In genomic region chr19:13774217-13775191, GRCh38 we compare ENCODE assay signal across 1 cellular context.
TF ChIP-seq lines count a peak whose summit lies in the region.

C19orf53 (plus strand) TSS chr19:13774456; CDS start chr19:13774478, 22 bp downstream.

TF ChIP-seq in HepG2, 621 proteins besides CTCF, POLR2A, EP300 and RAD21 (continued from another document and continues in another):
- TF ChIP-seq USF2 (IDR thresholded peaks at IDR 0.05; ENCODE audit: low read depth, low read length): no peak
- no peak for TF ChIP-seq USF2 (CRISPR knock-in tag; IDR thresholded peaks at IDR 0.05; ENCODE audit: borderline replicate concordance)
- peak; percentile 79 for TF ChIP-seq NRL (CRISPR knock-in tag; IDR thresholded peaks at IDR 0.05; ENCODE audit: borderline replicate concordance)
- TF ChIP-seq HOXA5 (CRISPR knock-in tag; IDR thresholded peaks at IDR 0.05): peak; percentile 85
- no peak for TF ChIP-seq FOXP1 (IDR thresholded peaks at IDR 0.05)
- 0 out of 2 replicates have a peak, but pooled peaks have one; percentile 22 for TF ChIP-seq FOXP1 (CRISPR knock-in tag; IDR thresholded peaks at IDR 0.05)
- TF ChIP-seq ZKSCAN1 (IDR thresholded peaks at IDR 0.05; ENCODE audit: low read length): no peak
- TF ChIP-seq ZNF512B (CRISPR knock-in tag; IDR thresholded peaks at IDR 0.05; ENCODE audit: borderline replicate concordance): no peak; the same call in 1 of the 2 replicates
- no peak for TF ChIP-seq HNRNPK (IDR thresholded peaks at IDR 0.05; ENCODE audit: low read depth, low read length, poor library complexity, severe bottlenecking)
- TF ChIP-seq ZNF766 (CRISPR knock-in tag; IDR thresholded peaks at IDR 0.05; ENCODE audit: borderline replicate concordance): peak; percentile 87; the same call in 1 of the 2 replicates
- TF ChIP-seq TSC22D2 (CRISPR knock-in tag; IDR thresholded peaks at IDR 0.05; ENCODE audit: borderline replicate concordance): peak; percentile 90; the same call in 1 of the 2 replicates
- TF ChIP-seq, protein P1, sequence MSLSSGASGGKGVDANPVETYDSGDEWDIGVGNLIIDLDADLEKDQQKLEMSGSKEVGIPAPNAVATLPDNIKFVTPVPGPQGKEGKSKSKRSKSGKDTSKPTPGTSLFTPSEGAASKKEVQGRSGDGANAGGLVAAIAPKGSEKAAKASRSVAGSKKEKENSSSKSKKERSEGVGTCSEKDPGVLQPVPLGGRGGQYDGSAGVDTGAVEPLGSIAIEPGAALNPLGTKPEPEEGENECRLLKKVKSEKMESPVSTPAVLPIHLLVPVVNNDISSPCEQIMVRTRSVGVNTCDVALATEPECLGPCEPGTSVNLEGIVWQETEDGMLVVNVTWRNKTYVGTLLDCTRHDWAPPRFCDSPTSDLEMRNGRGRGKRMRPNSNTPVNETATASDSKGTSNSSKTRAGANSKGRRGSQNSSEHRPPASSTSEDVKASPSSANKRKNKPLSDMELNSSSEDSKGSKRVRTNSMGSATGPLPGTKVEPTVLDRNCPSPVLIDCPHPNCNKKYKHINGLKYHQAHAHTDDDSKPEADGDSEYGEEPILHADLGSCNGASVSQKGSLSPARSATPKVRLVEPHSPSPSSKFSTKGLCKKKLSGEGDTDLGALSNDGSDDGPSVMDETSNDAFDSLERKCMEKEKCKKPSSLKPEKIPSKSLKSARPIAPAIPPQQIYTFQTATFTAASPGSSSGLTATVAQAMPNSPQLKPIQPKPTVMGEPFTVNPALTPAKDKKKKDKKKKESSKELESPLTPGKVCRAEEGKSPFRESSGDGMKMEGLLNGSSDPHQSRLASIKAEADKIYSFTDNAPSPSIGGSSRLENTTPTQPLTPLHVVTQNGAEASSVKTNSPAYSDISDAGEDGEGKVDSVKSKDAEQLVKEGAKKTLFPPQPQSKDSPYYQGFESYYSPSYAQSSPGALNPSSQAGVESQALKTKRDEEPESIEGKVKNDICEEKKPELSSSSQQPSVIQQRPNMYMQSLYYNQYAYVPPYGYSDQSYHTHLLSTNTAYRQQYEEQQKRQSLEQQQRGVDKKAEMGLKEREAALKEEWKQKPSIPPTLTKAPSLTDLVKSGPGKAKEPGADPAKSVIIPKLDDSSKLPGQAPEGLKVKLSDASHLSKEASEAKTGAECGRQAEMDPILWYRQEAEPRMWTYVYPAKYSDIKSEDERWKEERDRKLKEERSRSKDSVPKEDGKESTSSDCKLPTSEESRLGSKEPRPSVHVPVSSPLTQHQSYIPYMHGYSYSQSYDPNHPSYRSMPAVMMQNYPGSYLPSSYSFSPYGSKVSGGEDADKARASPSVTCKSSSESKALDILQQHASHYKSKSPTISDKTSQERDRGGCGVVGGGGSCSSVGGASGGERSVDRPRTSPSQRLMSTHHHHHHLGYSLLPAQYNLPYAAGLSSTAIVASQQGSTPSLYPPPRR (CRISPR knock-in tag; IDR thresholded peaks at IDR 0.05; ENCODE audit: borderline replicate concordance): peak; percentile 45; the same call in 1 of the 2 replicates
- no peak; the same call in 1 of the 2 replicates for TF ChIP-seq TMF1 (CRISPR knock-in tag; IDR thresholded peaks at IDR 0.05; ENCODE audit: low read depth)
- no peak for TF ChIP-seq CCAR2 (optimal IDR thresholded peaks at IDR 0.05; ENCODE audit: low read depth, low read length)
- no peak for TF ChIP-seq ZNF674 (CRISPR knock-in tag; IDR thresholded peaks at IDR 0.05; ENCODE audit: low read depth)
- no peak for TF ChIP-seq EHMT2 (IDR thresholded peaks at IDR 0.05; ENCODE audit: borderline replicate concordance, low read depth, low read length)
- peak; percentile 72; the same call in 1 of the 2 replicates for TF ChIP-seq ZBTB21 (CRISPR knock-in tag; IDR thresholded peaks at IDR 0.05)
- TF ChIP-seq ZFAT (CRISPR knock-in tag; conservative IDR thresholded peaks at IDR 0.05): no peak
- peak; percentile 98; the same call in 1 of the 2 replicates for TF ChIP-seq ZNF44 (CRISPR knock-in tag; IDR thresholded peaks at IDR 0.05)
- TF ChIP-seq, protein P2, sequence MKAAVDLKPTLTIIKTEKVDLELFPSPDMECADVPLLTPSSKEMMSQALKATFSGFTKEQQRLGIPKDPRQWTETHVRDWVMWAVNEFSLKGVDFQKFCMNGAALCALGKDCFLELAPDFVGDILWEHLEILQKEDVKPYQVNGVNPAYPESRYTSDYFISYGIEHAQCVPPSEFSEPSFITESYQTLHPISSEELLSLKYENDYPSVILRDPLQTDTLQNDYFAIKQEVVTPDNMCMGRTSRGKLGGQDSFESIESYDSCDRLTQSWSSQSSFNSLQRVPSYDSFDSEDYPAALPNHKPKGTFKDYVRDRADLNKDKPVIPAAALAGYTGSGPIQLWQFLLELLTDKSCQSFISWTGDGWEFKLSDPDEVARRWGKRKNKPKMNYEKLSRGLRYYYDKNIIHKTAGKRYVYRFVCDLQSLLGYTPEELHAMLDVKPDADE (CRISPR knock-in tag; IDR thresholded peaks at IDR 0.05): no peak
- TF ChIP-seq EEA1 (CRISPR knock-in tag; IDR thresholded peaks at IDR 0.05; ENCODE audit: borderline replicate concordance): peak; percentile 26; the same call in 1 of the 2 replicates
- TF ChIP-seq, protein P3, sequence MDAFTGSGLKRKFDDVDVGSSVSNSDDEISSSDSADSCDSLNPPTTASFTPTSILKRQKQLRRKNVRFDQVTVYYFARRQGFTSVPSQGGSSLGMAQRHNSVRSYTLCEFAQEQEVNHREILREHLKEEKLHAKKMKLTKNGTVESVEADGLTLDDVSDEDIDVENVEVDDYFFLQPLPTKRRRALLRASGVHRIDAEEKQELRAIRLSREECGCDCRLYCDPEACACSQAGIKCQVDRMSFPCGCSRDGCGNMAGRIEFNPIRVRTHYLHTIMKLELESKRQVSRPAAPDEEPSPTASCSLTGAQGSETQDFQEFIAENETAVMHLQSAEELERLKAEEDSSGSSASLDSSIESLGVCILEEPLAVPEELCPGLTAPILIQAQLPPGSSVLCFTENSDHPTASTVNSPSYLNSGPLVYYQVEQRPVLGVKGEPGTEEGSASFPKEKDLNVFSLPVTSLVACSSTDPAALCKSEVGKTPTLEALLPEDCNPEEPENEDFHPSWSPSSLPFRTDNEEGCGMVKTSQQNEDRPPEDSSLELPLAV (CRISPR knock-in tag; conservative IDR thresholded peaks at IDR 0.05; ENCODE audit: low read depth): no peak
- TF ChIP-seq CENPX (CRISPR knock-in tag; IDR thresholded peaks at IDR 0.05): no peak
- TF ChIP-seq ATF7-NPFF (CRISPR knock-in tag; IDR thresholded peaks at IDR 0.05; ENCODE audit: low read depth): peak; percentile 28; the same call in 1 of the 2 replicates
- no peak for TF ChIP-seq SRSF9 (IDR thresholded peaks at IDR 0.05; ENCODE audit: borderline replicate concordance, insufficient read depth, low read depth, low read length, poor library complexity, severe bottlenecking)
- TF ChIP-seq SMC3 (IDR thresholded peaks at IDR 0.05; ENCODE audit: low read length): no peak; the same call in 1 of the 2 replicates
- no peak for TF ChIP-seq BATF2 (CRISPR knock-in tag; IDR thresholded peaks at IDR 0.05)
- peak; percentile 85 for TF ChIP-seq MIXL1 (CRISPR knock-in tag; IDR thresholded peaks at IDR 0.05)
- TF ChIP-seq PAWR (CRISPR knock-in tag; IDR thresholded peaks at IDR 0.05; ENCODE audit: borderline replicate concordance): no peak
- peak; percentile 97 for TF ChIP-seq KAT8 (CRISPR knock-in tag; IDR thresholded peaks at IDR 0.05)
- TF ChIP-seq SCMH1 (CRISPR knock-in tag; IDR thresholded peaks at IDR 0.05; ENCODE audit: borderline replicate concordance): no peak
- no peak for TF ChIP-seq ZNF329 (CRISPR knock-in tag; IDR thresholded peaks at IDR 0.05; ENCODE audit: low read depth)
- TF ChIP-seq ZNF121 (CRISPR knock-in tag; IDR thresholded peaks at IDR 0.05): 0 out of 2 replicates have a peak, but pooled peaks have one; percentile 23
- peak; percentile 82 for TF ChIP-seq RBM39 (IDR thresholded peaks at IDR 0.05; ENCODE audit: low read depth, low read length, poor library complexity, severe bottlenecking)
- TF ChIP-seq SNAPC2 (CRISPR knock-in tag; IDR thresholded peaks at IDR 0.05): no peak; the same call in 1 of the 2 replicates
- TF ChIP-seq ZNF513 (CRISPR knock-in tag; conservative IDR thresholded peaks at IDR 0.05): 0 out of 2 replicates have a peak, but pooled peaks have one; percentile 73
- TF ChIP-seq ELF1 (CRISPR knock-in tag; IDR thresholded peaks at IDR 0.05): peak; percentile 100
- TF ChIP-seq TCF12 (IDR thresholded peaks at IDR 0.05): no peak
- no peak for TF ChIP-seq TCF12 (CRISPR knock-in tag; IDR thresholded peaks at IDR 0.05)
- TF ChIP-seq HCFC1 (IDR thresholded peaks at IDR 0.05; ENCODE audit: low read depth, low read length): peak; percentile 99
- TF ChIP-seq ZNF496 (CRISPR knock-in tag; IDR thresholded peaks at IDR 0.05; ENCODE audit: insufficient replicate concordance): no peak
- TF ChIP-seq ZBTB7A (CRISPR knock-in tag; IDR thresholded peaks at IDR 0.05): no peak
- peak; percentile 60; the same call in 1 of the 2 replicates for TF ChIP-seq PITX1 (CRISPR knock-in tag; IDR thresholded peaks at IDR 0.05)
- peak; percentile 52 for TF ChIP-seq ZNF777 (CRISPR knock-in tag; IDR thresholded peaks at IDR 0.05)
- peak; percentile 55 for TF ChIP-seq IKZF4 (CRISPR knock-in tag; IDR thresholded peaks at IDR 0.05; ENCODE audit: borderline replicate concordance, low read depth, not compliant biosample characterization)
- TF ChIP-seq ZNF614 (CRISPR knock-in tag; IDR thresholded peaks at IDR 0.05; ENCODE audit: borderline replicate concordance): peak; percentile 87
- no peak for TF ChIP-seq SKIL (CRISPR knock-in tag; IDR thresholded peaks at IDR 0.05; ENCODE audit: borderline replicate concordance)
- no peak for TF ChIP-seq PCBP2 (optimal IDR thresholded peaks at IDR 0.05; ENCODE audit: low read depth, low read length, poor library complexity, severe bottlenecking)
- TF ChIP-seq ATRX (CRISPR knock-in tag; IDR thresholded peaks at IDR 0.05; ENCODE audit: borderline replicate concordance): no peak
